33 cellular contexts compared by ENCODE assay signal in genomic region chr10:12748186-12748585, GRCh38.
"Had no signal": no experiment of that assay in that cellular context is flagged by ENCODE, and none has a peak within 500 bp of the region (broad histone marks: within the 10 kb centered on the region; RNA-seq: fewer than 3 reads in every experiment).

No MANE protein-coding gene starts in this region.

- H3K27me3 Mint-ChIP-seq: activated CD4-positive, alpha-beta memory T cell treated with anti-CD3 and anti-CD28 coated beads, Interleukin-2, amount 10 ng/mL, durations not matched to agents 7 days and 5 days; activated CD8-positive, alpha-beta memory T cell treated with anti-CD3 and anti-CD28 coated beads, Interleukin-2, amount 10 ng/mL, durations not matched to agents 7 days and 5 days; activated naive CD4-positive, alpha-beta T cell treated with anti-CD3 and anti-CD28 coated beads, Interleukin-2, amount 10 ng/mL, durations not matched to agents 7 days and 5 days; activated naive CD8-positive, alpha-beta T cell; activated naive CD8-positive, alpha-beta T cell treated with anti-CD3 and anti-CD28 coated beads, Interleukin-2, amount 50 U/mL, for 24 hours; central memory CD8-positive, alpha-beta T cell; T-cell; T-helper 17 cell had no signal

- H3K27me3 ChIP-seq: cardiac muscle cell had no signal

- H3K36me3 Mint-ChIP-seq: activated CD8-positive, alpha-beta memory T cell treated with anti-CD3 and anti-CD28 coated beads, Interleukin-2, amount 10 ng/mL, durations not matched to agents 7 days and 5 days; activated naive CD4-positive, alpha-beta T cell treated with anti-CD3 and anti-CD28 coated beads, Interleukin-2, amount 10 ng/mL, durations not matched to agents 7 days and 5 days had no signal

- H3K4me3 Mint-ChIP-seq: activated CD4-positive, alpha-beta memory T cell treated with anti-CD3 and anti-CD28 coated beads, Interleukin-2, amount 10 ng/mL, durations not matched to agents 7 days and 5 days; activated CD8-positive, alpha-beta memory T cell treated with anti-CD3 and anti-CD28 coated beads, Interleukin-2, amount 10 ng/mL, durations not matched to agents 7 days and 5 days; activated naive CD4-positive, alpha-beta T cell treated with anti-CD3 and anti-CD28 coated beads, Interleukin-2, amount 10 ng/mL, durations not matched to agents 7 days and 5 days; activated naive CD8-positive, alpha-beta T cell; activated naive CD8-positive, alpha-beta T cell treated with anti-CD3 and anti-CD28 coated beads, Interleukin-2, amount 50 U/mL, for 24 hours; central memory CD8-positive, alpha-beta T cell; T-cell; T-helper 17 cell had no signal

- H2AFZ ChIP-seq: PC-9 had no signal

- H3K9me3 Mint-ChIP-seq: activated CD4-positive, alpha-beta memory T cell treated with anti-CD3 and anti-CD28 coated beads, Interleukin-2, amount 10 ng/mL, durations not matched to agents 7 days and 5 days; activated naive CD4-positive, alpha-beta T cell treated with anti-CD3 and anti-CD28 coated beads, Interleukin-2, amount 10 ng/mL, durations not matched to agents 7 days and 5 days; activated naive CD8-positive, alpha-beta T cell treated with anti-CD3 and anti-CD28 coated beads, Interleukin-2, amount 50 U/mL, for 24 hours; central memory CD8-positive, alpha-beta T cell; T-cell had no signal

- H3K4me3 ChIP-seq: cardiac muscle cell, PC-9 had no signal

- ATAC-seq: activated CD8-positive, alpha-beta memory T cell treated with anti-CD3 and anti-CD28 coated beads, Interleukin-2, amount 10 ng/mL, durations not matched to agents 7 days and 5 days; activated naive CD8-positive, alpha-beta T cell treated with anti-CD3 and anti-CD28 coated beads, Interleukin-2, amount 50 U/mL, for 24 hours; Right ventricle myocardium inferior; SK-N-SH treated with all-trans-retinoic acid at 6 μM for 48 hours; T-cell; T-helper 17 cell had no signal

- H3K36me3 ChIP-seq: cardiac muscle cell, WERI-Rb-1 had no signal

- DNase-seq: activated CD4-positive, alpha-beta memory T cell treated with anti-CD3 and anti-CD28 coated beads, Interleukin-2, amount 10 ng/mL, durations not matched to agents 7 days and 5 days; activated CD4-positive, alpha-beta T cell treated with anti-CD3 and anti-CD28 coated beads for 1 hour; activated CD4-positive, alpha-beta T cell treated with anti-CD3 and anti-CD28 coated beads for 48 hours; activated CD4-positive, CD25-positive, alpha-beta regulatory T cell; activated CD8-positive, alpha-beta memory T cell treated with anti-CD3 and anti-CD28 coated beads for 24 hours; activated CD8-positive, alpha-beta memory T cell treated with anti-CD3 and anti-CD28 coated beads, Interleukin-2, amount 10 ng/mL, durations not matched to agents 7 days and 5 days; activated CD8-positive, alpha-beta memory T cell treated with anti-CD3 and anti-CD28 coated beads, Interleukin-2, amount 50 U/mL, for 48 hours; activated effector memory CD4-positive, alpha-beta T cell treated with Interleukin-2 at 50 U/mL for 16 hours; activated naive CD4-positive, alpha-beta T cell treated with anti-CD3 and anti-CD28 coated beads, Interleukin-2, amount 10 ng/mL, durations not matched to agents 7 days and 5 days; activated naive CD8-positive, alpha-beta T cell treated with anti-CD3 and anti-CD28 coated beads, Interleukin-2, amount 50 U/mL, for 24 hours; activated T-cell treated with anti-CD3 and anti-CD28 coated beads, Interleukin-2, amount 50 U/mL, for 48 hours; amniotic stem cell; aorta; Karpas-422; KBM-7; NCI-H1105; NCI-H1417 treated with DMSO at 0.1 percent for 48 hours; NCI-H1930; NCI-H2081 treated with DMSO at 0.1 percent for 48 hours; NCI-H510A; NCI-H526; NCI-H748 treated with DMSO at 0.1 percent for 48 hours; PC-9; SIG-M5; T-cell; T-helper 17 cell; WERI-Rb-1 had no signal

- H3K27ac ChIP-seq: cardiac muscle cell, PC-9, RWPE1, WERI-Rb-1 had no signal

- H3K4me2 ChIP-seq: PC-9 had no signal

- H3K4me1 Mint-ChIP-seq: activated CD4-positive, alpha-beta memory T cell treated with anti-CD3 and anti-CD28 coated beads, Interleukin-2, amount 10 ng/mL, durations not matched to agents 7 days and 5 days; activated CD8-positive, alpha-beta memory T cell treated with anti-CD3 and anti-CD28 coated beads, Interleukin-2, amount 10 ng/mL, durations not matched to agents 7 days and 5 days; activated naive CD4-positive, alpha-beta T cell treated with anti-CD3 and anti-CD28 coated beads, Interleukin-2, amount 10 ng/mL, durations not matched to agents 7 days and 5 days; activated naive CD8-positive, alpha-beta T cell treated with anti-CD3 and anti-CD28 coated beads, Interleukin-2, amount 50 U/mL, for 24 hours had no signal

- H3K27ac Mint-ChIP-seq: activated CD4-positive, alpha-beta memory T cell treated with anti-CD3 and anti-CD28 coated beads, Interleukin-2, amount 10 ng/mL, durations not matched to agents 7 days and 5 days; activated CD8-positive, alpha-beta memory T cell treated with anti-CD3 and anti-CD28 coated beads, Interleukin-2, amount 10 ng/mL, durations not matched to agents 7 days and 5 days; activated naive CD4-positive, alpha-beta T cell treated with anti-CD3 and anti-CD28 coated beads, Interleukin-2, amount 10 ng/mL, durations not matched to agents 7 days and 5 days; activated naive CD8-positive, alpha-beta T cell; activated naive CD8-positive, alpha-beta T cell treated with anti-CD3 and anti-CD28 coated beads, Interleukin-2, amount 50 U/mL, for 24 hours; T-cell; T-helper 17 cell had no signal
